Comparison of ENCODE assay signal across 1 cellular context in the genomic region with DNA sequence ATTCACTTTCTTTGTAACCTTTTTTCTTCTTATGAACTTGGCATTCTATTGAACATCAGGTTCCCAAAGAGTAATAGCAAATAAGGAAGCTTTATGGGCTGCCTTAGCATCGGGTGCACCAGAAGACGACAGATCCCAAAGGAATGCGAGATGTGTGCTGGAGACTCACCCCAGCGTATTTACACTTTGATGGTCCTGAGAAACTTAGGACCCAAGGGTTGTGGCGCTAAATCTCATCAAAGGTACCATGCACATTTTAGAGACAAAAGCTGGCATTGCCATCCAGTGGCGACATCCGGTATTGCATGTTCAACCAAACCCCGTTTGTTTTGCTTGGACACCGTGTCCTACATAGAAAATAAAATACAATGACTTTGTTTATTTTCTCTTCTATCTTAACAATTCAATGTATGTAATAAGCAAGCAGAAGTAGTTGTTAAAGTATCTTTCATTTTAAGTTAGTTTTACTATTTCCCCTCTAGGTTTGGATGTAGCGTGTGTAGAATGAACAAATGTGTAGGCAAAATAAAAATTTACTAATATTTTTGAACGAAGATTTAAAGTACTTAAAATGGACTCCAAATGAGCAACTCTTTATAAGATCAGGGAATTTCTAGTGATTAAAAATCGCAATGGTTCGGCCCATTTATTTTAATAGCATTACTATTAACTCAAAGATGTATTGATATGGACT.
TF ChIP-seq lines count a peak whose summit lies in the region.

No MANE protein-coding gene starts in this region.

TF ChIP-seq in GM23338, 12 proteins besides CTCF, POLR2A, EP300 and RAD21 (continued from another document):
- TF ChIP-seq ZNF114 (CRISPR knock-in tag; IDR thresholded peaks at IDR 0.05) (no peak), EZH2phosphoT487 (IDR thresholded peaks at IDR 0.05; ENCODE audit: unreplicated experiment) (no peak), CREB1 (CRISPR knock-in tag; IDR thresholded peaks at IDR 0.05; ENCODE audit: low read depth) (no peak), ZNF331 (CRISPR knock-in tag; IDR thresholded peaks at IDR 0.05; ENCODE audit: low read depth) (no peak), STAT1 (IDR thresholded peaks at IDR 0.05; ENCODE audit: unreplicated experiment) (no peak)
